23 cellular contexts compared by ENCODE assay signal in the genomic region with DNA sequence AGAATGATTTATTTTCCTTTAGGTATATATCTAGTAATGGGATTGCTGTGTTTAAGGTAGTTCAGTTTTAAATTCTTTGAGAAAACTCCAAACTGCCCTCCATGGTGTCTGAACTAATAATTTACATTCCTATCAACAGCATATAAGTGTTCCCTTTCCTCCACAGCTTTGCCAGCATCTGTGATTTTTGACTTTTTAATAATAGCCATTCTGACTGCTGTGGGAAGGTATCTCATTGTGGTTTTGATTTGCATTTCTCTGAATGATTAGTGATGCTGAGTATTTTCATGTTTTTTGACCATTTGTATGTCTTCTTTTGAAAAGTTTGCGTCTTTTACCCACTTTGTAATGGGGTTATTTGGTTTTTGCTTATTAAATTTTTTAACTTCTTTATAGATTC.
DNase-seq lines count a peak whose midpoint lies in the region; ATAC-seq, FAIRE-seq and TF ChIP-seq lines count a peak whose summit lies in the region.
"Had no signal": no experiment of that assay in that cellular context is flagged by ENCODE, and none has a peak within 500 bp of the region (broad histone marks: within the 10 kb centered on the region; RNA-seq: fewer than 3 reads in every experiment).

No MANE protein-coding gene starts in this region.

- H3K27ac Mint-ChIP-seq in astrocyte (ENCODE audit: unreplicated experiment): no peak overlapping the region
- no peak overlapping the region for H3K27ac Mint-ChIP-seq in neural progenitor cell
- H3K27ac Mint-ChIP-seq: B cell; CD4-positive, alpha-beta T cell; CD8-positive, alpha-beta T cell had no signal

- H3K4me1 ChIP-seq in astrocyte (ENCODE audit: insufficient read depth, low read length) (peaks cover 9% of the 10 kb centered on the region), GM12878 (ENCODE audit: control insufficient read depth, insufficient read depth, low read length) (no peaks in the 10 kb centered on the region), neural progenitor cell (no peaks in the 10 kb centered on the region), MM.1S (ENCODE audit: low read length) (peaks cover 12% of the 10 kb centered on the region)
- H3K4me1 ChIP-seq: A549; BLaER1 treated with 17β-estradiol and CSF1 and Interleukin-3, amounts not matched to agents 10 nM and 100 nM; Caco-2 had no signal

- ATAC-seq in GM12878 (no peak), GM21825 (IDR thresholded peaks at IDR 0.05; ENCODE audit: unreplicated experiment) (no peak)
- ATAC-seq: A549; CD8-positive, alpha-beta T cell had no signal

- H3K27ac ChIP-seq in astrocyte (ENCODE audit: low read depth, low read length): no peak overlapping the region
- no peak overlapping the region for H3K27ac ChIP-seq in GM12878 (ENCODE audit: control insufficient read depth, insufficient read depth)
- no peak overlapping the region for H3K27ac ChIP-seq in neural progenitor cell
- H3K27ac ChIP-seq in WERI-Rb-1: no peak overlapping the region
- no peak overlapping the region for H3K27ac ChIP-seq in MM.1S (ENCODE audit: low read length)
- H3K27ac ChIP-seq: 22Rv1; A549; BLaER1 treated with 17β-estradiol and CSF1 and Interleukin-3, amounts not matched to agents 10 nM and 100 nM; C4-2B had no signal

- H3K4me3 ChIP-seq in astrocyte (ENCODE audit: insufficient read depth, low read depth, low read length) (no peak overlapping the region), GM12878 (no peak overlapping the region), neural progenitor cell (no peak overlapping the region), WERI-Rb-1 (ENCODE audit: low read depth, low read length) (no peak overlapping the region), MM.1S (ENCODE audit: low read length) (no peak overlapping the region)
- H3K4me3 ChIP-seq: A549; BLaER1 treated with 17β-estradiol and CSF1 and Interleukin-3, amounts not matched to agents 10 nM and 100 nM had no signal

- H3K9ac ChIP-seq in astrocyte (ENCODE audit: low read length): no peak overlapping the region
- H3K9ac ChIP-seq in GM12878 (ENCODE audit: control insufficient read depth, insufficient read depth, low read length): no peak overlapping the region
- no peak overlapping the region for H3K9ac ChIP-seq in neural progenitor cell
- H3K9ac ChIP-seq in MM.1S (ENCODE audit: low read length): no peak overlapping the region
- H3K9ac ChIP-seq: BLaER1 treated with 17β-estradiol and CSF1 and Interleukin-3, amounts not matched to agents 10 nM and 100 nM had no signal

- H4K20me1 ChIP-seq in astrocyte (ENCODE audit: insufficient read depth, low read length) (no peaks in the 10 kb centered on the region), GM12878 (ENCODE audit: control insufficient read depth, insufficient read depth) (no peaks in the 10 kb centered on the region), neural progenitor cell (ENCODE audit: low read depth) (no peaks in the 10 kb centered on the region), MM.1S (ENCODE audit: insufficient read depth, low read length) (no peaks in the 10 kb centered on the region)
- H4K20me1 ChIP-seq: BLaER1 treated with 17β-estradiol and CSF1 and Interleukin-3, amounts not matched to agents 10 nM and 100 nM had no signal

- H3K79me2 ChIP-seq in astrocyte (ENCODE audit: insufficient read depth, low read length) (no peaks in the 10 kb centered on the region), GM12878 (ENCODE audit: control insufficient read depth, insufficient read depth, low read length) (no peaks in the 10 kb centered on the region), neural progenitor cell (ENCODE audit: low read depth) (no peaks in the 10 kb centered on the region), MM.1S (ENCODE audit: low read length) (no peaks in the 10 kb centered on the region)

- in situ Hi-C loops in GM12878 (cut with MboI): no loop called here

- no peak for TF ChIP-seq RAD21 in GM12878 (IDR thresholded peaks at IDR 0.05; ENCODE audit: insufficient read depth, low read depth, low read length)

- H3F3A ChIP-seq in neural progenitor cell (ENCODE audit: low read depth): no peaks in the 10 kb centered on the region
- H3F3A ChIP-seq in MM.1S (ENCODE audit: insufficient read depth, low read length): no peaks in the 10 kb centered on the region

- no peak overlapping the region for H3K4me2 ChIP-seq in astrocyte (ENCODE audit: low read length)
- H3K4me2 ChIP-seq in GM12878 (ENCODE audit: control insufficient read depth, insufficient read depth): no peak overlapping the region
- no peak overlapping the region for H3K4me2 ChIP-seq in neural progenitor cell
- H3K4me2 ChIP-seq in MM.1S (ENCODE audit: low read depth, low read length): no peak overlapping the region
- H3K4me2 ChIP-seq: A549; BLaER1 treated with 17β-estradiol and CSF1 and Interleukin-3, amounts not matched to agents 10 nM and 100 nM had no signal

- no peak for TF ChIP-seq EP300 in GM12878 (IDR thresholded peaks at IDR 0.05; ENCODE audit: borderline replicate concordance in 1 of 2, control insufficient read depth in 1 of 2, low read depth in 2 of 2, low read length in 2 of 2)

- H3K36me3 ChIP-seq in astrocyte (ENCODE audit: insufficient read depth, low read length) (no peaks in the 10 kb centered on the region), GM12878 (ENCODE audit: control insufficient read depth in 2 of 2, insufficient read depth in 2 of 2, low read length in 1 of 2) (no peaks in the 10 kb centered on the region), neural progenitor cell (no peaks in the 10 kb centered on the region), WERI-Rb-1 (no peaks in the 10 kb centered on the region), MM.1S (replicated peaks; ENCODE audit: insufficient read depth, low read length) (no peaks in the 10 kb centered on the region)
- H3K36me3 ChIP-seq: BLaER1 treated with 17β-estradiol and CSF1 and Interleukin-3, amounts not matched to agents 10 nM and 100 nM had no signal

- TF ChIP-seq CTCF in astrocyte (IDR thresholded peaks at IDR 0.05; ENCODE audit: insufficient read depth, low read depth, low read length) (no peak), GM12878 (IDR thresholded peaks at IDR 0.05 in 2 of 3, conservative IDR thresholded peaks at IDR 0.05 in 1 of 3; ENCODE audit: control insufficient read depth in 2 of 3, extremely low read depth in 1 of 3, insufficient read depth in 1 of 3, low read depth in 3 of 3, low read length in 3 of 3) (no peak), neural progenitor cell (IDR thresholded peaks at IDR 0.05) (no peak), WERI-Rb-1 (IDR thresholded peaks at IDR 0.05; ENCODE audit: low read depth, low read length) (no peak), MM.1S (IDR thresholded peaks at IDR 0.05; ENCODE audit: low read length) (no peak)

- intact Hi-C loops in GM12878 (cut with micrococcal nuclease; ENCODE audit: unreplicated experiment): no loop called here

- H3K9me2 ChIP-seq in MM.1S (replicated peaks; ENCODE audit: insufficient read depth, low read length): no peaks in the 10 kb centered on the region

- H3K9me3 Mint-ChIP-seq in astrocyte (ENCODE audit: unreplicated experiment) (no peaks in the 10 kb centered on the region), neural progenitor cell (no peaks in the 10 kb centered on the region)
- H3K9me3 Mint-ChIP-seq: CD4-positive, alpha-beta T cell; CD8-positive, alpha-beta T cell had no signal

- H2AFZ ChIP-seq in astrocyte (ENCODE audit: low read depth, low read length) (no peak overlapping the region), GM12878 (ENCODE audit: control insufficient read depth, low read depth, low read length) (no peak overlapping the region), neural progenitor cell (replicated peaks) (peak overlapping the region; percentile 18), MM.1S (ENCODE audit: low read length) (no peak overlapping the region)

- peaks cover 4% of the 10 kb centered on the region for H3K4me1 Mint-ChIP-seq in astrocyte (ENCODE audit: low read depth, unreplicated experiment)
- peaks cover 2% of the 10 kb centered on the region for H3K4me1 Mint-ChIP-seq in neural progenitor cell
- H3K4me1 Mint-ChIP-seq: B cell had no signal

- no peak overlapping the region for H3K4me3 Mint-ChIP-seq in astrocyte (ENCODE audit: unreplicated experiment)
- H3K4me3 Mint-ChIP-seq in neural progenitor cell: no peak overlapping the region
- H3K4me3 Mint-ChIP-seq: B cell; CD4-positive, alpha-beta T cell; CD8-positive, alpha-beta T cell had no signal

- H3K27me3 Mint-ChIP-seq in astrocyte (ENCODE audit: low read depth, unreplicated experiment) (no peaks in the 10 kb centered on the region), neural progenitor cell (ENCODE audit: insufficient read depth, low read depth) (no peaks in the 10 kb centered on the region)
- H3K27me3 Mint-ChIP-seq: B cell; CD4-positive, alpha-beta T cell had no signal

- no peaks in the 10 kb centered on the region for H3K36me3 Mint-ChIP-seq in astrocyte (ENCODE audit: low read depth, unreplicated experiment)
- no peaks in the 10 kb centered on the region for H3K36me3 Mint-ChIP-seq in neural progenitor cell
- H3K36me3 Mint-ChIP-seq: CD8-positive, alpha-beta T cell had no signal

- TF ChIP-seq POLR2A in GM12878 (IDR thresholded peaks at IDR 0.05; ENCODE audit: low read depth, low read length): no peak

- SMC1A ChIA-PET in GM12878 (lab: Charles Lee; ENCODE audit: uncharacterized antibody, unreplicated experiment): no interaction called here

- POLR2A ChIA-PET in GM12878 (lab: Charles Lee): no interaction called here

- peak; percentile 59 for DNase-seq in M059J (ENCODE audit: low read depth)
- DNase-seq in astrocyte (ENCODE audit: low read depth): peak; percentile 56
- DNase-seq in GM12878 (ENCODE audit: low read depth, low spot score): no peak
- no peak for DNase-seq in neural progenitor cell (ENCODE audit: low spot score)
- no peak for DNase-seq in WERI-Rb-1
- DNase-seq in MM.1S: no peak
- DNase-seq: AML-193; Caco-2; Calu3; CD4-positive, alpha-beta T cell; CD8-positive, alpha-beta T cell; DMS79 treated with DMSO at 0.1 percent for 48 hours; GF-D8 had no signal

- CTCF ChIA-PET in GM12878 (lab: Yijun Ruan, JAX): no interaction called here

- FAIRE-seq in astrocyte (lab: Jason Lieb, UNC) (peak; percentile 58), GM12878 (lab: Jason Lieb, UNC) (no peak)
- FAIRE-seq: A549, D721Med, G401.6, GM12892, GM18507 had no signal

- BruUV-seq in GM12878 (replicated peaks; lab: Mats Ljungman, UMichigan): no TSS peak

- H3K9me3 ChIP-seq in astrocyte (ENCODE audit: insufficient read depth, low read depth, low read length) (no peaks in the 10 kb centered on the region), GM12878 (replicated peaks; ENCODE audit: control insufficient read depth, insufficient read depth, low read length) (no peaks in the 10 kb centered on the region), neural progenitor cell (ENCODE audit: low read depth) (no peaks in the 10 kb centered on the region), WERI-Rb-1 (ENCODE audit: severe bottlenecking) (peaks cover 2% of the 10 kb centered on the region), MM.1S (replicated peaks; ENCODE audit: insufficient read depth, low read length) (no peaks in the 10 kb centered on the region)
- H3K9me3 ChIP-seq: A549; BLaER1 treated with 17β-estradiol and CSF1 and Interleukin-3, amounts not matched to agents 10 nM and 100 nM; Caco-2 had no signal

- WGBS in GM12878 (ENCODE audit: insufficient coverage, insufficient replicate concordance, low lambda C conversion rate, missing lambda C conversion rate): 10% methylated on average over 1 of the region's 1 CpG

- H3K27me3 ChIP-seq in astrocyte (ENCODE audit: insufficient read depth, low read length) (no peaks in the 10 kb centered on the region), GM12878 (replicated peaks in 1 of 2; ENCODE audit: control insufficient read depth in 2 of 2, insufficient read depth in 2 of 2, low read length in 1 of 2) (no peaks in the 10 kb centered on the region), neural progenitor cell (no peaks in the 10 kb centered on the region), WERI-Rb-1 (ENCODE audit: insufficient read depth, low read depth, severe bottlenecking) (no peaks in the 10 kb centered on the region), MM.1S (replicated peaks; ENCODE audit: insufficient read depth, low read length) (no peaks in the 10 kb centered on the region)
- H3K27me3 ChIP-seq: BLaER1 treated with 17β-estradiol and CSF1 and Interleukin-3, amounts not matched to agents 10 nM and 100 nM had no signal

- RAD21 ChIA-PET in GM12878 (lab: Charles Lee; ENCODE audit: unreplicated experiment): no interaction called here

Comparison
In these comparisons a context has a peak if more than half of its experiments do, and no peak if none do; other contexts are left out.
1. DNase-seq: peak in M059J (single experiment) and astrocyte (single experiment); none in GM12878 (single experiment), neural progenitor cell (single experiment), WERI-Rb-1 (single experiment) and MM.1S (single experiment).